Comparison of ENCODE assay signal across 10 cellular contexts in genomic region chr1:177959793-177960515, GRCh38. TPM values are rescaled to one million over a fixed set of nuclear protein-coding genes. Genes with fewer than 3 reads are reported as not detected.
A peak's percentile ranks its signal among the peaks of the same experiment; 100 is the strongest.
DNase-seq lines count a peak whose midpoint lies in the region; ATAC-seq and TF ChIP-seq lines count a peak whose summit lies in the region.
"Had no signal": no experiment of that assay in that cellular context is flagged by ENCODE, and none has a peak within 500 bp of the region (broad histone marks: within the 10 kb centered on the region; RNA-seq: fewer than 3 reads in every experiment).

No MANE protein-coding gene starts in this region.

- no peak overlapping the region for H3K4me3 ChIP-seq in AG09309 (ENCODE audit: control insufficient read depth, low read depth, low read length)
- no peak overlapping the region for H3K4me3 ChIP-seq in SJCRH30
- no peak overlapping the region for H3K4me3 ChIP-seq in effector memory CD4-positive, alpha-beta T cell (ENCODE audit: insufficient read depth, low read depth, low read length, poor library complexity, severe bottlenecking)

- H3K4me1 Mint-ChIP-seq in WTC11: peaks cover 16% of the 10 kb centered on the region

- no peaks in the 10 kb centered on the region for H3K36me3 Mint-ChIP-seq in WTC11

- DNase-seq in AG09309 (ENCODE audit: low read depth) (peak; percentile 4), HuH-7 (ENCODE audit: low spot score) (peak; percentile 14), WTC11 (ENCODE audit: low spot score) (no peak), iris pigment epithelial cell (ENCODE audit: low read depth) (peak; percentile 70), SJCRH30 (no peak), NCI-H187 treated with DMSO at 0.1 percent for 48 hours (lab: John Stamatoyannopoulos, UW) (no peak)
- DNase-seq in effector memory CD4-positive, alpha-beta T cell: no peak
- DNase-seq: stimulated activated CD4-positive, alpha-beta T cell treated with anti-CD3 and anti-CD28 coated beads, Interleukin-1b, Interleukin-23, amount 100 ng/mL, for 48 hours; T1000 had no signal

- H3K27me3 ChIP-seq in SJCRH30: no peaks in the 10 kb centered on the region
- no peaks in the 10 kb centered on the region for H3K27me3 ChIP-seq in effector memory CD4-positive, alpha-beta T cell (replicated peaks; ENCODE audit: control insufficient read depth, insufficient read depth, low read length, poor library complexity, severe bottlenecking)

- no peaks in the 10 kb centered on the region for H3K4me1 ChIP-seq in SJCRH30
- H3K4me1 ChIP-seq in effector memory CD4-positive, alpha-beta T cell (ENCODE audit: control insufficient read depth, insufficient read depth, low read length, poor library complexity, severe bottlenecking): no peaks in the 10 kb centered on the region

- no peaks in the 10 kb centered on the region for H3K27me3 Mint-ChIP-seq in WTC11 (ENCODE audit: low read depth)

- no peaks in the 10 kb centered on the region for H3K36me3 ChIP-seq in SJCRH30
- no peaks in the 10 kb centered on the region for H3K36me3 ChIP-seq in effector memory CD4-positive, alpha-beta T cell (ENCODE audit: control insufficient read depth, insufficient read depth, low read length)

- ATAC-seq in WTC11: peak; percentile 60
- no peak for ATAC-seq in HG03135 (IDR thresholded peaks at IDR 0.05; ENCODE audit: unreplicated experiment)

- POLR2A ChIA-PET in WTC11 (lab: Charles Lee): no interaction called here

- CTCF ChIA-PET in WTC11 (lab: Charles Lee): no interaction called here

- no peak overlapping the region for H3K4me3 Mint-ChIP-seq in WTC11

- no peaks in the 10 kb centered on the region for H3K9me3 ChIP-seq in SJCRH30 (replicated peaks)
- no peaks in the 10 kb centered on the region for H3K9me3 ChIP-seq in effector memory CD4-positive, alpha-beta T cell (ENCODE audit: control insufficient read depth, low read length)

- H3K9me3 Mint-ChIP-seq in WTC11: no peaks in the 10 kb centered on the region

- no peak overlapping the region for H3K27ac Mint-ChIP-seq in WTC11

- TF ChIP-seq CTCF in AG09309 (IDR thresholded peaks at IDR 0.05; ENCODE audit: control insufficient read depth, insufficient read depth, low read depth, low read length, missing control alignments) (peak; percentile 43), WTC11 (IDR thresholded peaks at IDR 0.05) (no peak)

- H3K27ac ChIP-seq in SJCRH30: no peak overlapping the region
- no peak overlapping the region for H3K27ac ChIP-seq in effector memory CD4-positive, alpha-beta T cell (ENCODE audit: insufficient read depth, low read length, poor library complexity, severe bottlenecking)

TF ChIP-seq in WTC11, 78 proteins besides CTCF, POLR2A, EP300 and RAD21:
- no peak for TF ChIP-seq ESRRA (CRISPR knock-in tag; IDR thresholded peaks at IDR 0.05; ENCODE audit: borderline replicate concordance)
- TF ChIP-seq MAX (CRISPR knock-in tag; IDR thresholded peaks at IDR 0.05): no peak
- TF ChIP-seq OVOL2 (CRISPR knock-in tag; IDR thresholded peaks at IDR 0.05; ENCODE audit: borderline replicate concordance): no peak
- no peak for TF ChIP-seq NR2C2 (CRISPR knock-in tag; IDR thresholded peaks at IDR 0.05)
- no peak for TF ChIP-seq FOXP4 (CRISPR knock-in tag; IDR thresholded peaks at IDR 0.05)
- no peak for TF ChIP-seq CDX4 (CRISPR knock-in tag; IDR thresholded peaks at IDR 0.05; ENCODE audit: borderline replicate concordance)
- TF ChIP-seq NFE2L1 (CRISPR knock-in tag; IDR thresholded peaks at IDR 0.05): no peak
- TF ChIP-seq ZBTB21 (CRISPR knock-in tag; IDR thresholded peaks at IDR 0.05; ENCODE audit: borderline replicate concordance): no peak
- no peak for TF ChIP-seq FOXJ3 (CRISPR knock-in tag; IDR thresholded peaks at IDR 0.05; ENCODE audit: borderline replicate concordance)
- no peak for TF ChIP-seq E2F1 (CRISPR knock-in tag; IDR thresholded peaks at IDR 0.05)
- TF ChIP-seq CBFB (CRISPR knock-in tag; IDR thresholded peaks at IDR 0.05; ENCODE audit: low read depth): no peak

RNA-seq across cellular contexts. Expression of gene SEC16B, which starts 9.9 kb away (rescaled TPM):
- total RNA-seq in WTC11 (2021): 0.90 to 1.7 TPM (median 0.92 TPM) in 3 replicates
- 0.04 and 0.08 TPM in 2 replicates for total RNA-seq in SJCRH30 (2014; rRNA removed; shearing (Covaris generic))

Comparison
In these comparisons a context has a peak if more than half of its experiments do, and no peak if none do; other contexts are left out.
1. DNase-seq: peak in AG09309 (single experiment), HuH-7 (single experiment) and iris pigment epithelial cell (single experiment); none in WTC11 (single experiment), SJCRH30 (0 of 2), effector memory CD4-positive, alpha-beta T cell (0 of 3) and NCI-H187 treated with DMSO at 0.1 percent for 48 hours (single experiment).